In genomic region chr15:52252781-52253180, GRCh38 we compare ENCODE assay signal across 1 cellular context.
TF ChIP-seq lines count a peak whose summit lies in the region.

No MANE protein-coding gene starts in this region.

TF ChIP-seq in HCT116, 20 proteins besides CTCF, POLR2A, EP300 and RAD21 (continued from another document):
- peak; percentile 24; the same call in 1 of the 2 replicates for TF ChIP-seq MAX (IDR thresholded peaks at IDR 0.05)
